ENCODE assay signal across 14 cellular contexts in genomic region chr2:45852450-45853150, GRCh38.
DNase-seq lines count a peak whose midpoint lies in the region; ATAC-seq and TF ChIP-seq lines count a peak whose summit lies in the region.
"Had no signal": no experiment of that assay in that cellular context is flagged by ENCODE, and none has a peak within 500 bp of the region (broad histone marks: within the 10 kb centered on the region; RNA-seq: fewer than 3 reads in every experiment).

No MANE protein-coding gene starts in this region.

- no peaks in the 10 kb centered on the region for H3K27me3 ChIP-seq in BLaER1 treated with 17β-estradiol and CSF1 and Interleukin-3, amounts not matched to agents 10 nM and 100 nM
- no peaks in the 10 kb centered on the region for H3K27me3 ChIP-seq in SK-N-SH (ENCODE audit: insufficient read depth)
- no peaks in the 10 kb centered on the region for H3K27me3 ChIP-seq in upper lobe of left lung
- H3K27me3 ChIP-seq: dorsolateral prefrontal cortex had no signal

- H3K9me2 ChIP-seq in SK-N-SH, result no peaks in the 10 kb centered on the region

- H3K9me3 Mint-ChIP-seq in mesothelial cell of epicardium, result peaks cover 7% of the 10 kb centered on the region
- peaks cover 0 to 11% of the 10 kb centered on the region in 2 donors for H3K9me3 Mint-ChIP-seq in stimulated activated naive CD8-positive, alpha-beta T cell treated with anti-CD3 and anti-CD28 coated beads, Interleukin-15, amount 100 ng/mL, for 72 hours

- no peak for TF ChIP-seq POLR2A in upper lobe of left lung (IDR thresholded peaks at IDR 0.05)

- DNase-seq in NAMALWA (ENCODE audit: low spot score) (peak; percentile 15), SK-N-SH (no peak), upper lobe of left lung (no peak), mesothelial cell of epicardium (ENCODE audit: low spot score in 2 of 2, unreplicated experiment in 2 of 2) (no peak)
- DNase-seq in stimulated activated naive CD8-positive, alpha-beta T cell treated with anti-CD3 and anti-CD28 coated beads, Interleukin-15, amount 100 ng/mL, for 72 hours, result no peak
- DNase-seq: dorsolateral prefrontal cortex; NCI-H1417 treated with DMSO at 0.1 percent for 48 hours; NK-92 treated with Interleukin-12 subunit alpha and Interleukin-12 subunit beta, amount 100 ng/mL, for 24 hours; posterior cingulate gyrus; WERI-Rb-1 had no signal

- no peak overlapping the region for H3K4me3 Mint-ChIP-seq in mesothelial cell of epicardium
- no peak overlapping the region for H3K4me3 Mint-ChIP-seq in stimulated activated naive CD8-positive, alpha-beta T cell treated with anti-CD3 and anti-CD28 coated beads, Interleukin-15, amount 100 ng/mL, for 72 hours

- H3K4me3 ChIP-seq in BLaER1 treated with 17β-estradiol and CSF1 and Interleukin-3, amounts not matched to agents 10 nM and 100 nM, result no peak overlapping the region
- H3K4me3 ChIP-seq in SK-N-SH (ENCODE audit: low read depth in 2 of 2, low read length in 1 of 2) (no peak overlapping the region), upper lobe of left lung (no peak overlapping the region)
- H3K4me3 ChIP-seq: dorsolateral prefrontal cortex, HAP-1 had no signal

- H3K27ac ChIP-seq in BLaER1 treated with 17β-estradiol and CSF1 and Interleukin-3, amounts not matched to agents 10 nM and 100 nM, result no peak overlapping the region
- H3K27ac ChIP-seq in SK-N-SH (ENCODE audit: low read depth in 2 of 2, low read length in 1 of 2) (no peak overlapping the region), upper lobe of left lung (no peak overlapping the region)
- H3K27ac ChIP-seq: WERI-Rb-1 had no signal

- TF ChIP-seq EP300 in SK-N-SH (IDR thresholded peaks at IDR 0.05; ENCODE audit: borderline replicate concordance in 1 of 2, low read depth in 1 of 2, low read length in 1 of 2), result no peak
- TF ChIP-seq EP300 in upper lobe of left lung (IDR thresholded peaks at IDR 0.05), result no peak

- peaks cover 0 to 33% (median 0%) of the 10 kb centered on the region in 11 experiments; a peak in 7 of 22 replicates for H3K9me3 ChIP-seq in BLaER1 treated with 17β-estradiol and CSF1 and Interleukin-3, amounts not matched to agents 10 nM and 100 nM (replicated peaks in 1 of 11)
- no peaks in the 10 kb centered on the region for H3K9me3 ChIP-seq in SK-N-SH
- no peaks in the 10 kb centered on the region for H3K9me3 ChIP-seq in upper lobe of left lung
- H3K9me3 ChIP-seq: HAP-1 had no signal

- H3K36me3 Mint-ChIP-seq in mesothelial cell of epicardium, result peaks cover 3% of the 10 kb centered on the region

- no peak overlapping the region for H2AFZ ChIP-seq in SK-N-SH (ENCODE audit: low read depth)

- no peak overlapping the region for H3K9ac ChIP-seq in BLaER1 treated with 17β-estradiol and CSF1 and Interleukin-3, amounts not matched to agents 10 nM and 100 nM
- H3K9ac ChIP-seq in SK-N-SH, result no peak overlapping the region

- peaks cover 29 to 92% (median 71%) of the 10 kb centered on the region in 10 experiments for H3K4me1 ChIP-seq in BLaER1 treated with 17β-estradiol and CSF1 and Interleukin-3, amounts not matched to agents 10 nM and 100 nM
- H3K4me1 ChIP-seq in SK-N-SH (ENCODE audit: control insufficient read depth in 1 of 2, insufficient read depth in 2 of 2, low read depth in 1 of 2, low read length in 1 of 2) (peaks cover 10 to 28% of the 10 kb centered on the region in 2 experiments; a peak in 3 of 4 replicates), upper lobe of left lung (peaks cover 0 to 14% (median 3%) of the 10 kb centered on the region in 4 donors)
- H3K4me1 ChIP-seq: HAP-1 had no signal

- peak overlapping the region in 8 of 11 experiments; percentile 0 to 79 (median 71); a peak in 10 of 22 replicates for H3K4me2 ChIP-seq in BLaER1 treated with 17β-estradiol and CSF1 and Interleukin-3, amounts not matched to agents 10 nM and 100 nM
- H3K4me2 ChIP-seq in SK-N-SH, result no peak overlapping the region

- no peak for TF ChIP-seq CTCF in SK-N-SH (IDR thresholded peaks at IDR 0.05)
- TF ChIP-seq CTCF in upper lobe of left lung (IDR thresholded peaks at IDR 0.05), result no peak
- no peak for TF ChIP-seq CTCF in mesothelial cell of epicardium (IDR thresholded peaks at IDR 0.05; ENCODE audit: unreplicated experiment)

- CTCF ChIA-PET in SK-N-SH (lab: Yijun Ruan, JAX), result interaction anchor here (1.0 to 1.6 kb wide), 4 partner anchors 9 to 267 kb away, joined by 3 to 4 read pairs (median 3); no protein-coding TSS in a partner anchor

- no peaks in the 10 kb centered on the region for H3K27me3 Mint-ChIP-seq in mesothelial cell of epicardium (ENCODE audit: low read depth)
- no peaks in the 10 kb centered on the region for H3K27me3 Mint-ChIP-seq in stimulated activated naive CD8-positive, alpha-beta T cell treated with anti-CD3 and anti-CD28 coated beads, Interleukin-15, amount 100 ng/mL, for 72 hours

- peaks cover 0 to 67% (median 53%) of the 10 kb centered on the region in 11 experiments; a peak in 16 of 22 replicates for H3K36me3 ChIP-seq in BLaER1 treated with 17β-estradiol and CSF1 and Interleukin-3, amounts not matched to agents 10 nM and 100 nM
- H3K36me3 ChIP-seq in SK-N-SH (replicated peaks in 1 of 2; ENCODE audit: control insufficient read depth in 1 of 2, insufficient read depth in 2 of 2, low read length in 1 of 2) (no peaks in the 10 kb centered on the region), upper lobe of left lung (no peaks in the 10 kb centered on the region)
- H3K36me3 ChIP-seq: HAP-1, WERI-Rb-1 had no signal

- no peaks in the 10 kb centered on the region for H3K79me2 ChIP-seq in SK-N-SH (ENCODE audit: insufficient read depth)

- peaks cover 0 to 53% (median 0%) of the 10 kb centered on the region in 11 experiments; a peak in 5 of 22 replicates for H4K20me1 ChIP-seq in BLaER1 treated with 17β-estradiol and CSF1 and Interleukin-3, amounts not matched to agents 10 nM and 100 nM
- no peaks in the 10 kb centered on the region for H4K20me1 ChIP-seq in SK-N-SH (ENCODE audit: insufficient read depth)

- no peak for TF ChIP-seq RAD21 in SK-N-SH (IDR thresholded peaks at IDR 0.05; ENCODE audit: low read length)

- H3K27ac Mint-ChIP-seq in mesothelial cell of epicardium, result no peak overlapping the region
- no peak overlapping the region for H3K27ac Mint-ChIP-seq in stimulated activated naive CD8-positive, alpha-beta T cell treated with anti-CD3 and anti-CD28 coated beads, Interleukin-15, amount 100 ng/mL, for 72 hours

- peaks cover 10% of the 10 kb centered on the region for H3K4me1 Mint-ChIP-seq in mesothelial cell of epicardium
- peaks cover 27% of the 10 kb centered on the region for H3K4me1 Mint-ChIP-seq in stimulated activated naive CD8-positive, alpha-beta T cell treated with anti-CD3 and anti-CD28 coated beads, Interleukin-15, amount 100 ng/mL, for 72 hours

- POLR2A ChIA-PET in SK-N-SH (lab: Yijun Ruan, JAX), result no interaction called here

- H3F3A ChIP-seq in SK-N-SH (replicated peaks; ENCODE audit: insufficient read depth), result peaks cover 18% of the 10 kb centered on the region

- ATAC-seq in GM19452 (IDR thresholded peaks at IDR 0.05; ENCODE audit: unreplicated experiment), result peak; percentile 61
- ATAC-seq in HG02852 (IDR thresholded peaks at IDR 0.05; ENCODE audit: unreplicated experiment), result peak; percentile 90
- ATAC-seq in upper lobe of left lung (ENCODE audit: low FRiP score in 2 of 2), result no peak
- no peak for ATAC-seq in stimulated activated naive CD8-positive, alpha-beta T cell treated with anti-CD3 and anti-CD28 coated beads, Interleukin-15, amount 100 ng/mL, for 72 hours

- 97% methylated on average over 6 of the region's 6 CpGs for WGBS in SK-N-SH (ENCODE audit: low lambda C conversion rate)
- 89 to 91% methylated on average over 6 of the region's 6 CpGs for WGBS in upper lobe of left lung, 2 donors

TF ChIP-seq in SK-N-SH, 30 proteins besides CTCF, POLR2A, EP300 and RAD21:
- no peak for TF ChIP-seq RCOR1 (IDR thresholded peaks at IDR 0.05; ENCODE audit: low read length)
- no peak for TF ChIP-seq NFIC (IDR thresholded peaks at IDR 0.05; ENCODE audit: borderline replicate concordance)
- no peak for TF ChIP-seq POLR2AphosphoS5 (IDR thresholded peaks at IDR 0.05; ENCODE audit: low read depth, low read length)
- TF ChIP-seq CHD2 (IDR thresholded peaks at IDR 0.05; ENCODE audit: low read length, partially characterized antibody), result no peak
- TF ChIP-seq MEF2A (IDR thresholded peaks at IDR 0.05; ENCODE audit: borderline replicate concordance, low read depth), result no peak
- no peak for TF ChIP-seq FOXJ3 (CRISPR knock-in tag; IDR thresholded peaks at IDR 0.05)
- TF ChIP-seq GABPA (IDR thresholded peaks at IDR 0.05; ENCODE audit: low read depth), result no peak
- TF ChIP-seq ELF1 (IDR thresholded peaks at IDR 0.05), result no peak
- TF ChIP-seq TCF12 (IDR thresholded peaks at IDR 0.05), result no peak

Comparison
In these comparisons a context has a peak if more than half of its experiments do, and no peak if none do; other contexts are left out.
1. ATAC-seq: peak in GM19452 (single experiment) and HG02852 (single experiment); none in upper lobe of left lung (0 of 2) and stimulated activated naive CD8-positive, alpha-beta T cell treated with anti-CD3 and anti-CD28 coated beads, Interleukin-15, amount 100 ng/mL, for 72 hours (single experiment).